In genomic region chr18:57423821-57424220, GRCh38 we compare ENCODE assay signal across 2 cellular contexts.
TF ChIP-seq lines count a peak whose summit lies in the region.

No MANE protein-coding gene starts in this region.

TF ChIP-seq in HepG2, 621 proteins besides CTCF, POLR2A, EP300 and RAD21 (continued from another document and continues in another):
- TF ChIP-seq GABPA (IDR thresholded peaks at IDR 0.05; ENCODE audit: low read depth, low read length) (no peak), GABPA (CRISPR knock-in tag; IDR thresholded peaks at IDR 0.05; ENCODE audit: low read depth) (no peak), BCL6 (CRISPR knock-in tag; IDR thresholded peaks at IDR 0.05) (peak; percentile 97), FOXA1 (IDR thresholded peaks at IDR 0.05) (no peak), FOXA1 (CRISPR knock-in tag; IDR thresholded peaks at IDR 0.05) (peak; percentile 76), HDAC1 (CRISPR knock-in tag; IDR thresholded peaks at IDR 0.05) (peak; percentile 43; the same call in 1 of the 2 replicates), TEF (CRISPR knock-in tag; IDR thresholded peaks at IDR 0.05) (peak; percentile 70; the same call in 1 of the 2 replicates), FOXK1 (CRISPR knock-in tag; IDR thresholded peaks at IDR 0.05; ENCODE audit: borderline replicate concordance, low read depth) (0 out of 2 replicates have a peak, but pooled peaks have one; percentile 26), CREM (IDR thresholded peaks at IDR 0.05) (peak; percentile 63), CREM (CRISPR knock-in tag; IDR thresholded peaks at IDR 0.05) (no peak), FOXA3 (CRISPR knock-in tag; IDR thresholded peaks at IDR 0.05) (peak; percentile 94), FOXP4 (CRISPR knock-in tag; IDR thresholded peaks at IDR 0.05) (0 out of 2 replicates have a peak, but pooled peaks have one; percentile 52), NFIC (IDR thresholded peaks at IDR 0.05; ENCODE audit: low read length) (peak; percentile 85), DRAP1 (CRISPR knock-in tag; IDR thresholded peaks at IDR 0.05) (no peak), DPF2 (CRISPR knock-in tag; IDR thresholded peaks at IDR 0.05; ENCODE audit: borderline replicate concordance, low read depth) (peak; percentile 65; the same call in 1 of the 2 replicates), NCOA2 (CRISPR knock-in tag; IDR thresholded peaks at IDR 0.05) (peak; percentile 84), FOXP1 (IDR thresholded peaks at IDR 0.05) (no peak), FOXP1 (CRISPR knock-in tag; IDR thresholded peaks at IDR 0.05) (peak; percentile 77), MIER3 (CRISPR knock-in tag; IDR thresholded peaks at IDR 0.05; ENCODE audit: borderline replicate concordance) (peak; percentile 73; the same call in 1 of the 2 replicates), ATF2 (CRISPR knock-in tag; IDR thresholded peaks at IDR 0.05) (0 out of 2 replicates have a peak, but pooled peaks have one; percentile 35), THAP11 (CRISPR knock-in tag; IDR thresholded peaks at IDR 0.05) (0 out of 2 replicates have a peak, but pooled peaks have one; percentile 55), ZNF362 (CRISPR knock-in tag; IDR thresholded peaks at IDR 0.05; ENCODE audit: borderline replicate concordance) (peak; percentile 73), ZKSCAN8 (CRISPR knock-in tag; IDR thresholded peaks at IDR 0.05; ENCODE audit: borderline replicate concordance) (peak; percentile 50; the same call in 1 of the 2 replicates), SOX13 (IDR thresholded peaks at IDR 0.05) (no peak; the same call in 1 of the 2 replicates), SOX13 (CRISPR knock-in tag; conservative IDR thresholded peaks at IDR 0.05 in 1 of 2, IDR thresholded peaks at IDR 0.05 in 1 of 2) (peak in 1 of 2 experiments; percentile 77; a peak in 2 of 4 replicates), KDM6A (CRISPR knock-in tag; IDR thresholded peaks at IDR 0.05; ENCODE audit: low read depth) (peak; percentile 81), TEAD3 (CRISPR knock-in tag; optimal IDR thresholded peaks at IDR 0.05; ENCODE audit: borderline replicate concordance) (peak; percentile 26), PPARG (CRISPR knock-in tag; conservative IDR thresholded peaks at IDR 0.05) (peak; percentile 50; the same call in 1 of the 2 replicates), TGIF2 (CRISPR knock-in tag; IDR thresholded peaks at IDR 0.05) (no peak)

TF ChIP-seq in liver, 16 proteins besides CTCF, POLR2A, EP300 and RAD21:
- TF ChIP-seq ZBTB33 (IDR thresholded peaks at IDR 0.05) (peak; percentile 24), EGR1 (IDR thresholded peaks at IDR 0.05; ENCODE audit: low read depth in 2 of 2) (no peak), FOXA1 (IDR thresholded peaks at IDR 0.05) (no peak), HNF4A (conservative IDR thresholded peaks at IDR 0.05) (peak; percentile 69 to 77), SP1 (IDR thresholded peaks at IDR 0.05) (peak; percentile 37), RXRA (IDR thresholded peaks at IDR 0.05) (peak in 1 of 2 donors; percentile 71), YY1 (IDR thresholded peaks at IDR 0.05) (peak; percentile 24), REST (IDR thresholded peaks at IDR 0.05) (no peak), HNF4G (IDR thresholded peaks at IDR 0.05) (no peak), JUND (IDR thresholded peaks at IDR 0.05) (peak in 1 of 2 donors; percentile 60), FOXA2 (IDR thresholded peaks at IDR 0.05) (peak; percentile 38), ATF3 (IDR thresholded peaks at IDR 0.05) (no peak), MAX (IDR thresholded peaks at IDR 0.05) (peak; percentile 45)
